26 cellular contexts compared by ENCODE assay signal in genomic region chr4:74218201-74218600, GRCh38.
DNase-seq lines count a peak whose midpoint lies in the region; ATAC-seq, FAIRE-seq and TF ChIP-seq lines count a peak whose summit lies in the region.
"Had no signal": no experiment of that assay in that cellular context is flagged by ENCODE, and none has a peak within 500 bp of the region (broad histone marks: within the 10 kb centered on the region; RNA-seq: fewer than 3 reads in every experiment).

No MANE protein-coding gene starts in this region.

- H3K36me3 Mint-ChIP-seq in type B pancreatic cell, result peaks cover 13% of the 10 kb centered on the region

- H3F3A ChIP-seq in PC-3 (ENCODE audit: low read length, unreplicated experiment), result no peaks in the 10 kb centered on the region

- H2AFZ ChIP-seq in PC-3 (ENCODE audit: low read length), result no peak overlapping the region
- no peak overlapping the region for H2AFZ ChIP-seq in K562 (ENCODE audit: low read depth, low read length)

- DNase-seq in PC-3 (peak; percentile 58), K562 (ENCODE audit: extremely low read depth in 1 of 4, low spot score in 3 of 4) (no peak), fibroblast of pulmonary artery (ENCODE audit: low read depth) (peak; percentile 23), type B pancreatic cell (ENCODE audit: extremely low spot score, unreplicated experiment) (no peak), AG08395 (ENCODE audit: low spot score) (no peak)
- DNase-seq: activated CD4-positive, alpha-beta memory T cell treated with anti-CD3 and anti-CD28 coated beads for 36 hours; activated CD8-positive, alpha-beta memory T cell treated with anti-CD3 and anti-CD28 coated beads, Interleukin-2, amount 50 U/mL, for 4 hours; aorta; CD4-positive, alpha-beta T cell; foreskin melanocyte; left lung; mesenchymal stem cell; MG63; NCI-H2029 treated with DMSO at 0.1 percent for 48 hours; NCI-H2227 treated with DMSO at 0.1 percent for 48 hours; stimulated activated naive CD4-positive, alpha-beta T cell; T-helper 1 cell; uterus had no signal

- no peak for FAIRE-seq in K562 (lab: Jason Lieb, UNC)
- FAIRE-seq: D721Med had no signal

- H3K4me3 ChIP-seq in PC-3 (ENCODE audit: low read length), result no peak overlapping the region
- no peak overlapping the region for H3K4me3 ChIP-seq in K562
- no peak overlapping the region for H3K4me3 ChIP-seq in fibroblast of pulmonary artery (replicated peaks; ENCODE audit: low read depth, low read length)
- H3K4me3 ChIP-seq: GM12878, left lung, MG63, uterus had no signal

- 94% methylated on average over 4 of the region's 4 CpGs for WGBS in K562 (ENCODE audit: insufficient coverage, low coverage, missing lambda C conversion rate)

- H3K9me3 Mint-ChIP-seq in type B pancreatic cell, result peaks cover 11% of the 10 kb centered on the region
- H3K9me3 Mint-ChIP-seq: activated CD4-positive, alpha-beta memory T cell treated with anti-CD3 and anti-CD28 coated beads for 36 hours; activated naive CD4-positive, alpha-beta T cell treated with anti-CD3 and anti-CD28 coated beads, Interleukin-2, amount 50 U/mL, for 72 hours; CD4-positive, alpha-beta T cell had no signal

- H3K27ac ChIP-seq in PC-3 (ENCODE audit: low read length), result peak overlapping the region; percentile 59
- H3K27ac ChIP-seq in K562 (ENCODE audit: extremely low read depth, low read depth, low read length), result no peak overlapping the region
- H3K27ac ChIP-seq: left lung, uterus had no signal

- H3K9me3 ChIP-seq in PC-3 (ENCODE audit: low read length) (no peaks in the 10 kb centered on the region), K562 (replicated peaks; ENCODE audit: control insufficient read depth, insufficient read depth, low read depth, low read length) (no peaks in the 10 kb centered on the region)
- H3K9me3 ChIP-seq: left lung, MG63, uterus had no signal

- no peak overlapping the region for H3K4me3 Mint-ChIP-seq in type B pancreatic cell
- H3K4me3 Mint-ChIP-seq: activated CD4-positive, alpha-beta memory T cell treated with anti-CD3 and anti-CD28 coated beads for 36 hours; activated T-helper 1 cell treated with anti-CD3 and anti-CD28 coated beads, Interleukin-12 subunit alpha, Interleukin-12 subunit beta, Interleukin-2, Interleukin-4 antibody, amounts not matched to agents 30 ng/mL and 10 ng/mL and 1 ng/mL, durations not matched to agents 14 hours and 24 hours and 36 hours; CD4-positive, alpha-beta T cell had no signal

- H3K4me1 Mint-ChIP-seq in type B pancreatic cell (ENCODE audit: unreplicated experiment), result peaks cover 4% of the 10 kb centered on the region

- CTCF ChIA-PET in PC-3 (lab: Charles Lee) (no interaction called here), K562 (lab: Yijun Ruan, JAX; ENCODE audit: low intra/inter-chr PET ratio) (no interaction called here)

- TF ChIP-seq RAD21 in K562 (CRISPR knock-in tag; conservative IDR thresholded peaks at IDR 0.05 in 1 of 2, IDR thresholded peaks at IDR 0.05 in 1 of 2), result no peak

- no peak overlapping the region for H3K4me2 ChIP-seq in PC-3 (ENCODE audit: low read length)
- no peak overlapping the region for H3K4me2 ChIP-seq in K562 (ENCODE audit: insufficient read depth, low read length)

- H3K9me1 ChIP-seq in K562 (ENCODE audit: control insufficient read depth, insufficient read depth, low read length), result no peaks in the 10 kb centered on the region

- H3K9me2 ChIP-seq in PC-3 (replicated peaks; ENCODE audit: low read length), result no peaks in the 10 kb centered on the region; the same call in 1 of the 2 replicates

- TF ChIP-seq EP300 in K562 (IDR thresholded peaks at IDR 0.05; ENCODE audit: low read length), result no peak

- no peaks in the 10 kb centered on the region for H3K27me3 Mint-ChIP-seq in type B pancreatic cell
- H3K27me3 Mint-ChIP-seq: activated CD4-positive, alpha-beta memory T cell treated with anti-CD3 and anti-CD28 coated beads for 36 hours; CD4-positive, alpha-beta T cell had no signal

- H4K20me1 ChIP-seq in PC-3 (ENCODE audit: low read length) (no peaks in the 10 kb centered on the region), K562 (replicated peaks; ENCODE audit: control insufficient read depth, insufficient read depth, low read length) (no peaks in the 10 kb centered on the region)

- BruUV-seq in PC-3 (replicated peaks; lab: Mats Ljungman, UMichigan), result no TSS peak
- BruUV-seq in K562 (replicated peaks; lab: Mats Ljungman, UMichigan), result no TSS peak

- H3K36me3 ChIP-seq in PC-3 (ENCODE audit: low read depth, low read length) (no peaks in the 10 kb centered on the region; the same call in 1 of the 2 replicates), K562 (ENCODE audit: control insufficient read depth, insufficient read depth, low read length) (no peaks in the 10 kb centered on the region)
- H3K36me3 ChIP-seq: left lung, MG63, uterus had no signal

- in situ Hi-C loops in K562 (cut with MboI), result no loop called here

- no peaks in the 10 kb centered on the region for H3K79me2 ChIP-seq in PC-3 (ENCODE audit: low read length)
- no peaks in the 10 kb centered on the region for H3K79me2 ChIP-seq in K562 (ENCODE audit: control insufficient read depth, insufficient read depth, low read length)

- H3K27ac Mint-ChIP-seq in type B pancreatic cell, result peak overlapping the region; percentile 40
- H3K27ac Mint-ChIP-seq: activated CD4-positive, alpha-beta memory T cell treated with anti-CD3 and anti-CD28 coated beads for 36 hours; activated naive CD4-positive, alpha-beta T cell treated with anti-CD3 and anti-CD28 coated beads, Interleukin-2, amount 50 U/mL, for 72 hours; activated T-helper 1 cell treated with anti-CD3 and anti-CD28 coated beads, Interleukin-12 subunit alpha, Interleukin-12 subunit beta, Interleukin-2, Interleukin-4 antibody, amounts not matched to agents 30 ng/mL and 10 ng/mL and 1 ng/mL, durations not matched to agents 14 hours and 24 hours and 36 hours; CD4-positive, alpha-beta T cell had no signal

- TF ChIP-seq POLR2A in K562 (conservative IDR thresholded peaks at IDR 0.05), result no peak

- TF ChIP-seq CTCF in PC-3 (conservative IDR thresholded peaks at IDR 0.05; ENCODE audit: low read depth, low read length), result no peak
- TF ChIP-seq CTCF in K562 (IDR thresholded peaks at IDR 0.05 in 2 of 3, conservative IDR thresholded peaks at IDR 0.05 in 1 of 3; ENCODE audit: insufficient read depth in 2 of 3, low read depth in 1 of 3, low read length in 3 of 3), result no peak
- no peak for TF ChIP-seq CTCF in fibroblast of pulmonary artery (IDR thresholded peaks at IDR 0.05; ENCODE audit: low read length, missing control alignments)
- TF ChIP-seq CTCF in type B pancreatic cell (conservative IDR thresholded peaks at IDR 0.05), result no peak

- peaks cover 35% of the 10 kb centered on the region for H3K4me1 ChIP-seq in PC-3 (ENCODE audit: insufficient read depth, low read length)
- peaks cover 4 to 6% of the 10 kb centered on the region in 2 experiments; a peak in 3 of 5 replicates for H3K4me1 ChIP-seq in K562 (replicated peaks in 1 of 2; ENCODE audit: control insufficient read depth in 2 of 2, insufficient read depth in 2 of 2, low read length in 2 of 2)
- H3K4me1 ChIP-seq: left lung, uterus had no signal

- POLR2A ChIA-PET in PC-3 (lab: Charles Lee; ENCODE audit: unreplicated experiment) (no interaction called here), K562 (lab: Yijun Ruan, JAX) (interaction anchor here (0.6 kb wide), 1 partner anchor 1010 kb away, joined by 4 read pairs; no protein-coding TSS in a partner anchor)

- intact Hi-C loops in PC-3 (cut with micrococcal nuclease) (no loop called here), K562 (cut with micrococcal nuclease) (no loop called here)

- ATAC-seq in PC-3 (no peak; the same call in 1 of the 2 replicates), K562 (no peak), HG02588 (IDR thresholded peaks at IDR 0.05; ENCODE audit: unreplicated experiment) (no peak), HG03442 (IDR thresholded peaks at IDR 0.05; ENCODE audit: unreplicated experiment) (no peak)
- ATAC-seq: activated CD4-positive, CD25-positive, alpha-beta regulatory T cell treated with anti-CD3 and anti-CD28 coated beads, Interleukin-2, amount 50 U/mL, for 24 hours; activated naive CD4-positive, alpha-beta T cell treated with anti-CD3 and anti-CD28 coated beads, Interleukin-2, amount 50 U/mL, for 72 hours; GM12878; left lung; sciatic nerve had no signal

- H3K27me3 ChIP-seq in PC-3 (ENCODE audit: low read length), result no peaks in the 10 kb centered on the region
- no peaks in the 10 kb centered on the region for H3K27me3 ChIP-seq in K562 (ENCODE audit: control insufficient read depth in 2 of 2, insufficient read depth in 2 of 2, low read length in 2 of 2)
- H3K27me3 ChIP-seq: left lung, MG63, uterus had no signal

- H3K9ac ChIP-seq in PC-3 (ENCODE audit: low read length) (no peak overlapping the region), K562 (ENCODE audit: insufficient read depth in 1 of 2, low read depth in 2 of 2, low read length in 2 of 2) (no peak overlapping the region)

TF ChIP-seq in K562, 482 proteins besides CTCF, POLR2A, EP300 and RAD21 (continues in another document):
- TF ChIP-seq MAZ (CRISPR knock-in tag; conservative IDR thresholded peaks at IDR 0.05 in 1 of 2, IDR thresholded peaks at IDR 0.05 in 1 of 2) (no peak), MAFF (IDR thresholded peaks at IDR 0.05; ENCODE audit: low read length) (peak; percentile 96), C11orf30 (IDR thresholded peaks at IDR 0.05; ENCODE audit: low read depth) (peak; percentile 88), DMBX1 (CRISPR knock-in tag; IDR thresholded peaks at IDR 0.05; ENCODE audit: borderline replicate concordance) (no peak), MAFK (IDR thresholded peaks at IDR 0.05; ENCODE audit: low read length) (peak; percentile 97), ZNF316 (IDR thresholded peaks at IDR 0.05) (peak; percentile 92), EP400 (IDR thresholded peaks at IDR 0.05) (no peak), MAFG (tag; conservative IDR thresholded peaks at IDR 0.05) (peak; percentile 87), HDAC3 (IDR thresholded peaks at IDR 0.05; ENCODE audit: borderline replicate concordance, partially characterized antibody) (no peak), ZBTB34 (CRISPR knock-in tag; IDR thresholded peaks at IDR 0.05) (no peak)

Comparison
In these comparisons a context has a peak if more than half of its experiments do, and no peak if none do; other contexts are left out.
1. DNase-seq: peak in PC-3 (single experiment) and fibroblast of pulmonary artery (single experiment); none in K562 (0 of 4), type B pancreatic cell (single experiment) and AG08395 (single experiment).